In genomic region chr10:110392860-110393732, GRCh38 we compare ENCODE assay signal across 11 cellular contexts.
A peak's percentile ranks its signal among the peaks of the same experiment; 100 is the strongest.
DNase-seq lines count a peak whose midpoint lies in the region; ATAC-seq, FAIRE-seq and TF ChIP-seq lines count a peak whose summit lies in the region.
"Had no signal": no experiment of that assay in that cellular context is flagged by ENCODE, and none has a peak within 500 bp of the region (broad histone marks: within the 10 kb centered on the region; RNA-seq: fewer than 3 reads in every experiment).

No MANE protein-coding gene starts in this region.

- H3K79me2 ChIP-seq in astrocyte (ENCODE audit: insufficient read depth, low read length), result no peaks in the 10 kb centered on the region

- no peak overlapping the region for H2AFZ ChIP-seq in astrocyte (ENCODE audit: low read depth, low read length)

- no peak overlapping the region for H3K9ac ChIP-seq in astrocyte (ENCODE audit: low read length)

- H3K4me3 ChIP-seq in astrocyte (ENCODE audit: insufficient read depth, low read depth, low read length), result no peak overlapping the region
- no peak overlapping the region for H3K4me3 ChIP-seq in aorta (ENCODE audit: low read length in 2 of 2)
- H3K4me3 ChIP-seq in CD4-positive, alpha-beta memory T cell (ENCODE audit: low read length in 2 of 2), result no peak overlapping the region

- no peaks in the 10 kb centered on the region for H3K9me3 ChIP-seq in astrocyte (ENCODE audit: insufficient read depth, low read depth, low read length)
- H3K9me3 ChIP-seq in aorta (ENCODE audit: control insufficient read depth, low read length), result no peaks in the 10 kb centered on the region
- H3K9me3 ChIP-seq in CD4-positive, alpha-beta memory T cell (ENCODE audit: control insufficient read depth in 1 of 2, low read length in 2 of 2), result no peaks in the 10 kb centered on the region
- H3K9me3 ChIP-seq: neutrophil had no signal

- no peak overlapping the region for H3K4me2 ChIP-seq in astrocyte (ENCODE audit: low read length)

- H3K27ac ChIP-seq in astrocyte (ENCODE audit: low read depth, low read length) (no peak overlapping the region), aorta (ENCODE audit: low read depth in 1 of 2, low read length in 2 of 2) (no peak overlapping the region)
- no peak overlapping the region for H3K27ac ChIP-seq in CD4-positive, alpha-beta memory T cell (ENCODE audit: low read depth, low read length)
- H3K27ac ChIP-seq: neutrophil had no signal

- no peak for DNase-seq in natural killer cell treated with Interleukin-12 subunit alpha and Interleukin-12 subunit beta and Interleukin-15 and Interleukin-18, amount 100 ng/mL, for 72 hours (ENCODE audit: low spot score)
- no peak for DNase-seq in natural killer cell
- no peak for DNase-seq in astrocyte (ENCODE audit: low read depth)
- DNase-seq in lung microvascular endothelial cell (ENCODE audit: low read depth in 2 of 2), result peak; percentile 63 to 64
- peak in 1 of 2 donors; percentile 86 for DNase-seq in aorta
- no peak for DNase-seq in NCI-H748 (lab: John Stamatoyannopoulos, UW; ENCODE audit: unreplicated experiment)
- no peak for DNase-seq in CD4-positive, alpha-beta memory T cell
- DNase-seq: activated effector memory CD4-positive, alpha-beta T cell treated with anti-CD3 and anti-CD28 coated beads, Interleukin-2, amount 50 U/mL, for 16 hours; NCI-H1694 treated with DMSO at 0.1 percent for 48 hours had no signal

- H3K4me3 Mint-ChIP-seq in natural killer cell treated with Interleukin-12 subunit alpha and Interleukin-12 subunit beta and Interleukin-15 and Interleukin-18, amount 100 ng/mL, for 72 hours, result no peak overlapping the region
- H3K4me3 Mint-ChIP-seq in natural killer cell (no peak overlapping the region), astrocyte (ENCODE audit: unreplicated experiment) (peak overlapping the region; percentile 35)
- no peak overlapping the region for H3K4me3 Mint-ChIP-seq in CD4-positive, alpha-beta memory T cell

- H3K9me3 Mint-ChIP-seq in natural killer cell treated with Interleukin-12 subunit alpha and Interleukin-12 subunit beta and Interleukin-15 and Interleukin-18, amount 100 ng/mL, for 72 hours, result peaks cover 2% of the 10 kb centered on the region
- H3K9me3 Mint-ChIP-seq in natural killer cell, result no peaks in the 10 kb centered on the region
- H3K9me3 Mint-ChIP-seq in astrocyte (ENCODE audit: unreplicated experiment), result no peaks in the 10 kb centered on the region
- no peaks in the 10 kb centered on the region for H3K9me3 Mint-ChIP-seq in CD4-positive, alpha-beta memory T cell

- peaks cover 57 to 66% of the 10 kb centered on the region in 2 donors for H3K4me1 Mint-ChIP-seq in natural killer cell treated with Interleukin-12 subunit alpha and Interleukin-12 subunit beta and Interleukin-15 and Interleukin-18, amount 100 ng/mL, for 72 hours (ENCODE audit: low read depth in 2 of 2)
- H3K4me1 Mint-ChIP-seq in natural killer cell (peaks cover 26 to 34% of the 10 kb centered on the region in 2 donors), astrocyte (ENCODE audit: low read depth, unreplicated experiment) (peaks cover 17% of the 10 kb centered on the region)
- H3K4me1 Mint-ChIP-seq in CD4-positive, alpha-beta memory T cell, result peaks cover 9 to 17% (median 13%) of the 10 kb centered on the region in 4 donors

- TF ChIP-seq CTCF in natural killer cell (IDR thresholded peaks at IDR 0.05) (no peak), astrocyte (IDR thresholded peaks at IDR 0.05; ENCODE audit: insufficient read depth, low read depth, low read length) (no peak)

- CTCF ChIA-PET in CD4-positive, alpha-beta memory T cell (lab: Charles Lee; ENCODE audit: partially characterized antibody), result interaction anchor here (1.4 kb wide), 1 partner anchor 40 kb away, joined by 3 read pairs; no protein-coding TSS in a partner anchor

- H3K36me3 Mint-ChIP-seq in natural killer cell treated with Interleukin-12 subunit alpha and Interleukin-12 subunit beta and Interleukin-15 and Interleukin-18, amount 100 ng/mL, for 72 hours, result peaks cover 5% of the 10 kb centered on the region
- H3K36me3 Mint-ChIP-seq in natural killer cell (no peaks in the 10 kb centered on the region), astrocyte (ENCODE audit: low read depth, unreplicated experiment) (peaks cover 5% of the 10 kb centered on the region)
- H3K36me3 Mint-ChIP-seq in CD4-positive, alpha-beta memory T cell, result no peaks in the 10 kb centered on the region

- WGBS in aorta, 2 donors, result 39 to 43% methylated on average over 19 of the region's 19 CpGs

- H3K36me3 ChIP-seq in astrocyte (ENCODE audit: insufficient read depth, low read length), result no peaks in the 10 kb centered on the region
- H3K36me3 ChIP-seq in aorta (ENCODE audit: control insufficient read depth in 1 of 2, insufficient read depth in 2 of 2, low read length in 1 of 2), result no peaks in the 10 kb centered on the region
- H3K36me3 ChIP-seq in CD4-positive, alpha-beta memory T cell (ENCODE audit: insufficient read depth, low read length), result no peaks in the 10 kb centered on the region
- H3K36me3 ChIP-seq: neutrophil had no signal

- H3K27me3 ChIP-seq in astrocyte (ENCODE audit: insufficient read depth, low read length), result no peaks in the 10 kb centered on the region
- H3K27me3 ChIP-seq in aorta (ENCODE audit: control insufficient read depth in 1 of 2, insufficient read depth in 2 of 2, low read length in 1 of 2), result no peaks in the 10 kb centered on the region
- H3K27me3 ChIP-seq in CD4-positive, alpha-beta memory T cell (ENCODE audit: insufficient read depth, low read length), result no peaks in the 10 kb centered on the region
- H3K27me3 ChIP-seq: neutrophil had no signal

- H3K27me3 Mint-ChIP-seq in natural killer cell treated with Interleukin-12 subunit alpha and Interleukin-12 subunit beta and Interleukin-15 and Interleukin-18, amount 100 ng/mL, for 72 hours, result no peaks in the 10 kb centered on the region
- H3K27me3 Mint-ChIP-seq in natural killer cell (ENCODE audit: low read depth in 2 of 2) (peaks cover 0 to 12% of the 10 kb centered on the region in 2 donors), astrocyte (ENCODE audit: low read depth, unreplicated experiment) (peaks cover 20% of the 10 kb centered on the region)
- H3K27me3 Mint-ChIP-seq in CD4-positive, alpha-beta memory T cell, result peaks cover 1 to 4% of the 10 kb centered on the region in 2 donors

- no peak for ATAC-seq in natural killer cell treated with Interleukin-12 subunit alpha and Interleukin-12 subunit beta and Interleukin-15 and Interleukin-18, amount 100 ng/mL, for 72 hours
- no peak for ATAC-seq in natural killer cell
- peak; percentile 52 for ATAC-seq in aorta (ENCODE audit: low FRiP score)
- no peak for ATAC-seq in HG03439 (IDR thresholded peaks at IDR 0.05; ENCODE audit: unreplicated experiment)

- peak overlapping the region; percentile 50 to 90 for H3K27ac Mint-ChIP-seq in natural killer cell treated with Interleukin-12 subunit alpha and Interleukin-12 subunit beta and Interleukin-15 and Interleukin-18, amount 100 ng/mL, for 72 hours
- H3K27ac Mint-ChIP-seq in natural killer cell (peak overlapping the region in 1 of 2 donors; percentile 75), astrocyte (ENCODE audit: unreplicated experiment) (peak overlapping the region; percentile 7)
- H3K27ac Mint-ChIP-seq in CD4-positive, alpha-beta memory T cell, result peak overlapping the region in 3 of 7 donors; percentile 19 to 49 (median 29)

- intact Hi-C loops in natural killer cell (cut with micrococcal nuclease) (no loop called here), aorta (cut with DNase I) (no loop called here)
- intact Hi-C loops in CD4-positive, alpha-beta memory T cell (cut with micrococcal nuclease), result no loop called here

- no peak for FAIRE-seq in astrocyte (lab: Jason Lieb, UNC)

- H4K20me1 ChIP-seq in astrocyte (ENCODE audit: insufficient read depth, low read length), result no peaks in the 10 kb centered on the region

- peaks cover 15% of the 10 kb centered on the region for H3K4me1 ChIP-seq in astrocyte (ENCODE audit: insufficient read depth, low read length)
- H3K4me1 ChIP-seq in aorta (ENCODE audit: control insufficient read depth in 1 of 2, insufficient read depth in 2 of 2, low read length in 2 of 2), result no peaks in the 10 kb centered on the region
- peaks cover 18% of the 10 kb centered on the region for H3K4me1 ChIP-seq in CD4-positive, alpha-beta memory T cell (ENCODE audit: insufficient read depth, low read length)

- POLR2A ChIA-PET in CD4-positive, alpha-beta memory T cell (lab: Charles Lee; ENCODE audit: partially characterized antibody), result no interaction called here

Comparison
In these comparisons a context has a peak if more than half of its experiments do, and no peak if none do; other contexts are left out.
1. DNase-seq: peak in lung microvascular endothelial cell (2 of 2); none in natural killer cell treated with Interleukin-12 subunit alpha and Interleukin-12 subunit beta and Interleukin-15 and Interleukin-18, amount 100 ng/mL, for 72 hours (single experiment), natural killer cell (single experiment), astrocyte (single experiment), NCI-H748 (single experiment) and CD4-positive, alpha-beta memory T cell (0 of 5).